13 cellular contexts compared by ENCODE assay signal in the genomic region with DNA sequence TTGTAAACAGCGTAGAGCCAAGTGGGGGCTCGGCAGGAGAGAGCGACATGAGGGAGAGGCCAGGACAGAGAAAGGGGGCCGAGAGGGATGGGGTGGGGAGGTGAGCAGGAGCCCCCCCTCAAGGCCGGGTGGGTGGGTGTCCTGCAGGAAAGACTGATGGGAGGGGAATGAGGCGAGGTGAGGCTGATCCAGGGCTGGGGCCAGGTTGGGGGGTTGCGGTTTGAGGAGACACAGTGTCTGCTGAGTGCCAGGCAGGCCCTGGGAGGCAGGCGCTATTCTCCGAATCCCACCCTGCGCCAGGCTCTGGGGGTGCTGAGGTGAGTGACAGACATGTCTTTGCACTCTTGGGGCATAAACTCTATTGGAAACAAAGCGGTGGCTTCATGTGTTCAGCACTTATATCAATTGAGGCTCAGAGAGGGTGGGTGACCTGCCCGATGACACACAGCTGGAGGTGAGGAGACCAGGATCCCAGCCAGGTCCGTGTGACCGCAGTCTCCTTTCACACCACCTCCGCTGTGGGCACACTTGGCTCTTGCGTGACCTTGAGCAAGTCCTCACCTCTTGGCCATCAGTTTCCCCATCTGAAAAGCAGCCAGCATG. TPM values are rescaled to one million over a fixed set of nuclear protein-coding genes. Genes with fewer than 3 reads are reported as not detected.
A peak's percentile ranks its signal among the peaks of the same experiment; 100 is the strongest.
DNase-seq lines count a peak whose midpoint lies in the region; ATAC-seq and TF ChIP-seq lines count a peak whose summit lies in the region.
"Had no signal": no experiment of that assay in that cellular context is flagged by ENCODE, and none has a peak within 500 bp of the region (broad histone marks: within the 10 kb centered on the region; RNA-seq: fewer than 3 reads in every experiment).

No MANE protein-coding gene starts in this region.

- H3K79me2 ChIP-seq in SK-N-SH (ENCODE audit: insufficient read depth), result no peaks in the 10 kb centered on the region
- H3K79me2 ChIP-seq in mesendoderm (ENCODE audit: control insufficient read depth, insufficient read depth, low read length), result no peaks in the 10 kb centered on the region

- TF ChIP-seq EP300 in SK-N-SH (IDR thresholded peaks at IDR 0.05; ENCODE audit: borderline replicate concordance in 1 of 2, low read depth in 1 of 2, low read length in 1 of 2) (no peak), transverse colon (IDR thresholded peaks at IDR 0.05; ENCODE audit: low read depth) (no peak)

- H3K56ac ChIP-seq in mesendoderm (ENCODE audit: low read length), result peak overlapping the region; percentile 73

- 77% methylated on average over 8 of the region's 16 CpGs for WGBS in SK-N-SH (ENCODE audit: low lambda C conversion rate)
- WGBS in mesendoderm (ENCODE audit: extremely low coverage, insufficient coverage, low lambda C conversion rate), result no CpG with 5 or more reads among the region's 16 CpGs
- 43 to 56% methylated on average over 7 to 16 of the region's 16 CpGs for WGBS in transverse colon (ENCODE audit: low coverage in 1 of 2), 2 donors

- H3K27ac ChIP-seq in SK-N-SH (ENCODE audit: low read depth in 2 of 2, low read length in 1 of 2) (no peak overlapping the region; a peak in 1 of 4 replicates), mesendoderm (ENCODE audit: low read depth, low read length) (no peak overlapping the region), transverse colon (peak overlapping the region; percentile 57 to 80 (median 62))

- H3K4me1 ChIP-seq in SK-N-SH (ENCODE audit: control insufficient read depth in 1 of 2, insufficient read depth in 2 of 2, low read depth in 1 of 2, low read length in 1 of 2) (peaks cover 0 to 2% of the 10 kb centered on the region in 2 experiments; a peak in 1 of 4 replicates), mesendoderm (ENCODE audit: control insufficient read depth, low read depth, low read length) (no peaks in the 10 kb centered on the region), transverse colon (peaks cover 2 to 19% (median 8%) of the 10 kb centered on the region in 4 donors)

- no peak overlapping the region for H4K5ac ChIP-seq in mesendoderm (ENCODE audit: low read length)

- H3K4me3 ChIP-seq in SK-N-SH (ENCODE audit: low read depth in 2 of 2, low read length in 1 of 2), result no peak overlapping the region
- no peak overlapping the region for H3K4me3 ChIP-seq in mesendoderm (ENCODE audit: low read length)
- H3K4me3 ChIP-seq in transverse colon, result no peak overlapping the region

- no peaks in the 10 kb centered on the region for H3K36me3 Mint-ChIP-seq in chondrocyte (ENCODE audit: low read depth)

- TF ChIP-seq CTCF in SK-N-SH (IDR thresholded peaks at IDR 0.05) (no peak), chondrocyte (IDR thresholded peaks at IDR 0.05) (no peak), transverse colon (IDR thresholded peaks at IDR 0.05) (no peak)

- H2BK15ac ChIP-seq in mesendoderm (replicated peaks; ENCODE audit: low read depth), result no peak overlapping the region

- H4K20me1 ChIP-seq in SK-N-SH (ENCODE audit: insufficient read depth), result no peaks in the 10 kb centered on the region

- peaks cover 13% of the 10 kb centered on the region for H3K4me1 Mint-ChIP-seq in chondrocyte (ENCODE audit: low read depth)

- no peak overlapping the region for H2BK120ac ChIP-seq in mesendoderm (ENCODE audit: low read depth, low read length)

- in situ Hi-C loops in transverse colon (cut with MboI; ENCODE audit: low pct_ligation_motif_present in 1 of 4, low pct_unique_long_range_greater_than_20kb in 1 of 4, low sequenced_read_pairs in 3 of 4), result loop anchor here in 1 of 4 donors (10.0 kb wide), 1 partner anchor 62 kb away; no protein-coding TSS in a partner anchor

- no peaks in the 10 kb centered on the region for H3K27me3 ChIP-seq in SK-N-SH (ENCODE audit: insufficient read depth)
- no peaks in the 10 kb centered on the region for H3K27me3 ChIP-seq in mesendoderm (ENCODE audit: insufficient read depth, low read length, poor library complexity)
- no peaks in the 10 kb centered on the region for H3K27me3 ChIP-seq in transverse colon
- H3K27me3 ChIP-seq: dorsolateral prefrontal cortex had no signal

- TF ChIP-seq POLR2A in transverse colon (IDR thresholded peaks at IDR 0.05), result no peak

- H3K4me3 Mint-ChIP-seq in chondrocyte (ENCODE audit: unreplicated experiment), result no peak overlapping the region
- H3K4me3 Mint-ChIP-seq: activated CD4-positive, alpha-beta T cell treated with anti-CD3 and anti-CD28 coated beads, Interleukin-2, amount 10 ng/mL, durations not matched to agents 24 days and 14 days had no signal

- no peak for ATAC-seq in SK-N-SH treated with all-trans-retinoic acid at 6 μM for 48 hours
- no peak for ATAC-seq in HG03280 (IDR thresholded peaks at IDR 0.05; ENCODE audit: unreplicated experiment)

- H2AK5ac ChIP-seq in mesendoderm (ENCODE audit: low read length), result no peak overlapping the region

- H3K9me2 ChIP-seq in SK-N-SH, result no peaks in the 10 kb centered on the region

- H3K27me3 Mint-ChIP-seq in chondrocyte (ENCODE audit: low read depth), result no peaks in the 10 kb centered on the region

- DNase-seq in SK-N-SH, result no peak
- DNase-seq in chondrocyte (ENCODE audit: low spot score), result peak; percentile 76
- no peak for DNase-seq in mesendoderm
- DNase-seq in transverse colon, result no peak
- DNase-seq in NCI-H1694 treated with DMSO at 0.1 percent for 48 hours (lab: John Stamatoyannopoulos, UW), result no peak
- DNase-seq in UCSD-AML1 (lab: John Stamatoyannopoulos, UW; ENCODE audit: unreplicated experiment), result no peak
- DNase-seq: NCI-H1048 had no signal

- intact Hi-C loops in transverse colon (cut with DNase I; ENCODE audit: low total_unique reads), result loop anchor here (2.0 to 10.0 kb wide), 3 partner anchors 46 to 105 kb away; a partner anchor contains a TSS

- no peak overlapping the region for H3K18ac ChIP-seq in mesendoderm (ENCODE audit: low read length)

- no peak overlapping the region for H2BK5ac ChIP-seq in mesendoderm (ENCODE audit: low read length)

- H3K23ac ChIP-seq in mesendoderm (ENCODE audit: low read length), result no peak overlapping the region

- H4K8ac ChIP-seq in mesendoderm (ENCODE audit: low read depth, low read length), result no peak overlapping the region

- POLR2A ChIA-PET in SK-N-SH (lab: Yijun Ruan, JAX), result interaction anchor here (0.9 kb wide), 1 partner anchor 38 kb away, joined by 4 read pairs; no protein-coding TSS in a partner anchor

- H2AFZ ChIP-seq in SK-N-SH (ENCODE audit: low read depth), result peak overlapping the region; percentile 49; the same call in 1 of the 2 replicates

- H3K9me3 Mint-ChIP-seq in chondrocyte (ENCODE audit: low read depth), result no peaks in the 10 kb centered on the region
- H3K9me3 Mint-ChIP-seq: activated CD4-positive, alpha-beta T cell treated with anti-CD3 and anti-CD28 coated beads, Interleukin-2, amount 10 ng/mL, durations not matched to agents 24 days and 14 days had no signal

- H3K9me3 ChIP-seq in SK-N-SH (no peaks in the 10 kb centered on the region), transverse colon (no peaks in the 10 kb centered on the region)

- H3K27ac Mint-ChIP-seq in chondrocyte (ENCODE audit: unreplicated experiment), result no peak overlapping the region
- H3K27ac Mint-ChIP-seq: activated CD4-positive, alpha-beta T cell treated with anti-CD3 and anti-CD28 coated beads, Interleukin-2, amount 10 ng/mL, durations not matched to agents 24 days and 14 days; immature natural killer cell had no signal

- H3K79me1 ChIP-seq in mesendoderm (ENCODE audit: low read length), result no peaks in the 10 kb centered on the region

- H3K9ac ChIP-seq in SK-N-SH (no peak overlapping the region), mesendoderm (ENCODE audit: low read length) (peak overlapping the region; percentile 53)

- H3K4ac ChIP-seq in mesendoderm (ENCODE audit: low read depth, low read length), result no peak overlapping the region

- no peak for TF ChIP-seq RAD21 in SK-N-SH (IDR thresholded peaks at IDR 0.05; ENCODE audit: low read length)

- no peaks in the 10 kb centered on the region for H3F3A ChIP-seq in SK-N-SH (replicated peaks; ENCODE audit: insufficient read depth)

- H3K4me2 ChIP-seq in SK-N-SH, result no peak overlapping the region
- H3K4me2 ChIP-seq in mesendoderm (ENCODE audit: low read length), result no peak overlapping the region

- CTCF ChIA-PET in SK-N-SH (lab: Yijun Ruan, JAX), result interaction anchor here (0.7 to 7.2 kb wide), 21 partner anchors 9 to 365 kb away, joined by 3 to 77 read pairs (median 5); a partner anchor contains a TSS

- H3K36me3 ChIP-seq in SK-N-SH (replicated peaks in 1 of 2; ENCODE audit: control insufficient read depth in 1 of 2, insufficient read depth in 2 of 2, low read length in 1 of 2) (no peaks in the 10 kb centered on the region), mesendoderm (ENCODE audit: control insufficient read depth, insufficient read depth, low read length) (no peaks in the 10 kb centered on the region), transverse colon (no peaks in the 10 kb centered on the region)

TF ChIP-seq in SK-N-SH, 30 proteins besides CTCF, POLR2A, EP300 and RAD21 (continues in another document):
- TF ChIP-seq NFIC (IDR thresholded peaks at IDR 0.05; ENCODE audit: borderline replicate concordance) (no peak), MXI1 (IDR thresholded peaks at IDR 0.05; ENCODE audit: low read depth, low read length) (no peak), RFX5 (IDR thresholded peaks at IDR 0.05; ENCODE audit: low read length) (no peak), SMC3 (IDR thresholded peaks at IDR 0.05; ENCODE audit: low read depth, low read length) (no peak)

TF ChIP-seq in SK-N-SH treated with all-trans-retinoic acid at 6 μM for 48 hours, 23 proteins besides CTCF, POLR2A, EP300 and RAD21:
- TF ChIP-seq ARNTL (CRISPR knock-in tag; IDR thresholded peaks at IDR 0.05; ENCODE audit: borderline replicate concordance, low read depth) (no peak), RARB (CRISPR knock-in tag; IDR thresholded peaks at IDR 0.05) (no peak), TOX (CRISPR knock-in tag; IDR thresholded peaks at IDR 0.05; ENCODE audit: borderline replicate concordance) (no peak)
- TF ChIP-seq, protein P1, sequence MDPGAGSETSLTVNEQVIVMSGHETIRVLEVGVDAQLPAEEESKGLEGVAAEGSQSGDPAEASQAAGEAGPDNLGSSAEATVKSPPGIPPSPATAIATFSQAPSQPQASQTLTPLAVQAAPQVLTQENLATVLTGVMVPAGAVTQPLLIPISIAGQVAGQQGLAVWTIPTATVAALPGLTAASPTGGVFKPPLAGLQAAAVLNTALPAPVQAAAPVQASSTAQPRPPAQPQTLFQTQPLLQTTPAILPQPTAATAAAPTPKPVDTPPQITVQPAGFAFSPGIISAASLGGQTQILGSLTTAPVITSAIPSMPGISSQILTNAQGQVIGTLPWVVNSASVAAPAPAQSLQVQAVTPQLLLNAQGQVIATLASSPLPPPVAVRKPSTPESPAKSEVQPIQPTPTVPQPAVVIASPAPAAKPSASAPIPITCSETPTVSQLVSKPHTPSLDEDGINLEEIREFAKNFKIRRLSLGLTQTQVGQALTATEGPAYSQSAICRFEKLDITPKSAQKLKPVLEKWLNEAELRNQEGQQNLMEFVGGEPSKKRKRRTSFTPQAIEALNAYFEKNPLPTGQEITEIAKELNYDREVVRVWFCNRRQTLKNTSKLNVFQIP (CRISPR knock-in tag; IDR thresholded peaks at IDR 0.05; ENCODE audit: borderline replicate concordance, low read depth), result no peak
TF ChIP-seq in SK-N-SH treated with all-trans-retinoic acid at 6 μM for 48 hours: peak in this region for 0.

RNA-seq across cellular contexts. Expression of a gene that starts 19.7 kb away (rescaled TPM):
- 0.28 and 0.35 TPM in 2 replicates for polyA plus RNA-seq in SK-N-SH (2012; rRNA removed)
- polyA plus RNA-seq in SK-N-SH (2012; cell fraction: cytosol; rRNA removed), result 0.08 and 0.17 TPM in 2 replicates
- 0.70 TPM in 2 replicates for polyA plus RNA-seq in SK-N-SH (2012; cell fraction: nucleus; rRNA removed)
- total RNA-seq in chondrocyte, result 302 to 607 TPM (median 595 TPM) in 3 replicates
- polyA plus RNA-seq in mesendoderm (2013, experiment 1 of 2), result 0.34 TPM
- polyA plus RNA-seq in mesendoderm (2013, experiment 2 of 2), result 0.35 TPM
- total RNA-seq in transverse colon, result 10 to 100 TPM; 11.2 to 60.9 (median 31.3) TPM
- total RNA-seq: activated CD4-positive, alpha-beta T cell treated with anti-CD3 and anti-CD28 coated beads, Interleukin-2, amount 10 ng/mL, durations not matched to agents 24 days and 14 days; Calu3 had no signal

Comparison
In these comparisons a context has a peak if more than half of its experiments do, and no peak if none do; other contexts are left out.
1. H3K27ac ChIP-seq: peak in transverse colon (4 of 4); none in SK-N-SH (0 of 2) and mesendoderm (single experiment).